ENCODE assay signal across 1 cellular context in genomic region chr7:45068236-45069023, GRCh38.
TF ChIP-seq lines count a peak whose summit lies in the region.

No MANE protein-coding gene starts in this region.

TF ChIP-seq in SK-N-SH treated with all-trans-retinoic acid at 6 μM for 48 hours, 23 proteins besides CTCF, POLR2A, EP300 and RAD21:
- TF ChIP-seq OSR1 (CRISPR knock-in tag; IDR thresholded peaks at IDR 0.05) (no peak), ZNF565 (CRISPR knock-in tag; conservative IDR thresholded peaks at IDR 0.05; ENCODE audit: low read depth) (no peak), SNAI2 (CRISPR knock-in tag; IDR thresholded peaks at IDR 0.05) (no peak), GLIS3 (CRISPR knock-in tag; IDR thresholded peaks at IDR 0.05) (no peak), TCF4 (CRISPR knock-in tag; IDR thresholded peaks at IDR 0.05; ENCODE audit: borderline replicate concordance) (no peak)
